Comparison of ENCODE assay signal across 8 cellular contexts in the genomic region with DNA sequence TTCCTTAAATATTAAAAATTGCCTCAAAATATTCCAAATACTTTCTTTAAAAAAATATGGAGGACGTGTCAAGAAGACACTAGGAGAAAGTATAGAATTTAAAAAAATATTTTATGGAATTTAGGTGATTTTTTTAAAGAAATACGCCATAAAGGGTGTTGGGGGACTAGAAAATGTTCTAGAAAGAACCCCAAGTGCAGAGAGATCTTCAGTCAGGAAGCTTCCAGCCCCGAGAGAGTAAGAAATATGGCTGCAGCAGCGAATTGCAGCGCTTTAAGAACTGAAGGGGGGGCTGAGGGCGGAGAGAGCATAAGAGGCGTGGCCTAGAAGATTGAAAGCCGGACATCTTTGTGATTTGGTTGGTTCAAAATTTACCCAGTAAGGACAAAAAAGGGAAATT.
DNase-seq lines count a peak whose midpoint lies in the region; ATAC-seq lines count a peak whose summit lies in the region.

TSS of gene XIST (minus strand) at position 248 of the 400 bp plus-strand sequence.

- peaks cover 3% of the 10 kb centered on the region for H3K36me3 ChIP-seq in neuron (ENCODE audit: insufficient read depth, low read length)

- peak within 1 kb of the TSS; percentile 56 for H3K4me3 ChIP-seq in neuron (ENCODE audit: low read length)

- no peaks in the 10 kb centered on the region for H3K9me3 ChIP-seq in neuron (ENCODE audit: low read length)

- no peak for ATAC-seq in HG02938 (IDR thresholded peaks at IDR 0.05; ENCODE audit: unreplicated experiment)

- H3K27me3 ChIP-seq in neuron (ENCODE audit: insufficient read depth, low read length): no peaks in the 10 kb centered on the region

- peak within 1 kb of the TSS; percentile 77 for H3K27ac ChIP-seq in caudate nucleus (ENCODE audit: low read depth, low read length)

- DNase-seq in DMS 273 (lab: John Stamatoyannopoulos, UW; ENCODE audit: unreplicated experiment) (peak; percentile 89), HuH-7 (ENCODE audit: low spot score) (peak; percentile 53), caudate nucleus (lab: John Stamatoyannopoulos, UW) (peak in 21 of 61 donors; percentile 10 to 88 (median 52)), ecto neural progenitor cell (ENCODE audit: low spot score) (no peak), SIG-M5 (lab: John Stamatoyannopoulos, UW) (no peak), NCI-H82 treated with DMSO at 0.1 percent for 48 hours (lab: John Stamatoyannopoulos, UW; ENCODE audit: unreplicated experiment) (no peak)

- H2AFZ ChIP-seq in neuron (ENCODE audit: low read depth, low read length): no peak within 1 kb of the TSS

- H3K4me1 ChIP-seq in neuron (ENCODE audit: insufficient read depth, low read length): peaks cover 16% of the 10 kb centered on the region

Comparison
In these comparisons a context has a peak if more than half of its experiments do, and no peak if none do; other contexts are left out.
1. DNase-seq: peak in DMS 273 (single experiment) and HuH-7 (single experiment); none in ecto neural progenitor cell (single experiment), SIG-M5 (single experiment) and NCI-H82 treated with DMSO at 0.1 percent for 48 hours (single experiment).